ENCODE assay signal across 26 cellular contexts in the genomic region with DNA sequence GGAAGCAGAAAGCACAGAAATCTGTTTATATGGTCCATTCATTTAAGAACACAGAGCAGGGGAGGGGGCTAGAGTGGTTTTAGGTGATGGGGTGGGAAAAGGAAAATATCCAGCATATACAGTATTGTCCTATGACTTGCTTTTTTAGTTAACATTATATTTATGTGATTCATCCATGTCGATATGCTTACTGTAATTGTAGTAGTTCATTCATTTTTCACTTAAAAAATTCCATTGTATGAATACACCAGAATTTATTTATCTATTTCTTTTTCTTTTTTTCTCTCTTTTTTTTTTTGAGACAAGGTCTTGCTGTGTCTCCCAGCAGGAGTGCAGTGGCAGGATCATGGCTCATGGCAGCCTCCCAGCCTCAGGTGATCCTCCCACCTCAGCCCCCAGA.
"Had no signal": no experiment of that assay in that cellular context is flagged by ENCODE, and none has a peak within 500 bp of the region (broad histone marks: within the 10 kb centered on the region; RNA-seq: fewer than 3 reads in every experiment).

No MANE protein-coding gene starts in this region.

- H3K4me3 ChIP-seq: body of pancreas had no signal

- ATAC-seq: activated CD8-positive, alpha-beta T cell treated with anti-CD3 and anti-CD28 coated beads, Interleukin-2, amount 10 ng/mL, durations not matched to agents 7 days and 5 days; body of pancreas had no signal

- H3K27ac ChIP-seq: body of pancreas, VCaP had no signal

- H3K9me3 ChIP-seq: body of pancreas had no signal

- H3K27me3 ChIP-seq: body of pancreas had no signal

- H3K36me3 Mint-ChIP-seq: activated naive CD4-positive, alpha-beta T cell treated with anti-CD3 and anti-CD28 coated beads, Interleukin-2, amount 50 U/mL, for 24 hours; IgD-negative memory B cell had no signal

- H3K9me3 Mint-ChIP-seq: activated naive CD4-positive, alpha-beta T cell treated with anti-CD3 and anti-CD28 coated beads, Interleukin-2, amount 50 U/mL, for 24 hours had no signal

- H3K4me1 Mint-ChIP-seq: activated naive CD4-positive, alpha-beta T cell treated with anti-CD3 and anti-CD28 coated beads, Interleukin-2, amount 50 U/mL, for 24 hours; IgD-negative memory B cell had no signal

- DNase-seq: activated CD4-positive, alpha-beta T cell treated with anti-CD3 and anti-CD28 coated beads for 48 hours; activated CD4-positive, alpha-beta T cell treated with anti-CD3 and anti-CD28 coated beads, Interleukin-2, amount 50 U/mL, for 4 hours; activated CD4-positive, CD25-positive, alpha-beta regulatory T cell; activated CD8-positive, alpha-beta memory T cell treated with anti-CD3 and anti-CD28 coated beads, Interleukin-2, amount 50 U/mL, for 48 hours; activated CD8-positive, alpha-beta T cell treated with anti-CD3 and anti-CD28 coated beads, Interleukin-2, amount 10 ng/mL, durations not matched to agents 7 days and 5 days; activated effector memory CD4-positive, alpha-beta T cell treated with Interleukin-2 at 50 U/mL for 16 hours; activated naive CD4-positive, alpha-beta T cell; activated T-cell treated with anti-CD3 and anti-CD28 coated beads, Interleukin-2, amount 50 U/mL, for 1 hour; aorta; body of pancreas; KG1; MV-4-11; NCI-H1092 treated with DMSO at 0.1 percent for 48 hours; NCI-H1417 treated with DMSO at 0.1 percent for 48 hours; NCI-H1694; NCI-H2029; NCI-H2107; NCI-H2171 treated with DMSO at 0.1 percent for 48 hours; NCI-H226; NCI-H526; NCI-H774; SIG-M5; T-helper 1 cell had no signal

- H3K4me3 Mint-ChIP-seq: activated CD8-positive, alpha-beta T cell treated with anti-CD3 and anti-CD28 coated beads, Interleukin-2, amount 10 ng/mL, durations not matched to agents 7 days and 5 days; activated naive CD4-positive, alpha-beta T cell treated with anti-CD3 and anti-CD28 coated beads, Interleukin-2, amount 50 U/mL, for 24 hours; IgD-negative memory B cell had no signal

- H3K27ac Mint-ChIP-seq: activated CD8-positive, alpha-beta T cell treated with anti-CD3 and anti-CD28 coated beads, Interleukin-2, amount 10 ng/mL, durations not matched to agents 7 days and 5 days; activated naive CD4-positive, alpha-beta T cell treated with anti-CD3 and anti-CD28 coated beads, Interleukin-2, amount 50 U/mL, for 24 hours; IgD-negative memory B cell had no signal
